Comparison of ENCODE assay signal across 11 cellular contexts in the genomic region with DNA sequence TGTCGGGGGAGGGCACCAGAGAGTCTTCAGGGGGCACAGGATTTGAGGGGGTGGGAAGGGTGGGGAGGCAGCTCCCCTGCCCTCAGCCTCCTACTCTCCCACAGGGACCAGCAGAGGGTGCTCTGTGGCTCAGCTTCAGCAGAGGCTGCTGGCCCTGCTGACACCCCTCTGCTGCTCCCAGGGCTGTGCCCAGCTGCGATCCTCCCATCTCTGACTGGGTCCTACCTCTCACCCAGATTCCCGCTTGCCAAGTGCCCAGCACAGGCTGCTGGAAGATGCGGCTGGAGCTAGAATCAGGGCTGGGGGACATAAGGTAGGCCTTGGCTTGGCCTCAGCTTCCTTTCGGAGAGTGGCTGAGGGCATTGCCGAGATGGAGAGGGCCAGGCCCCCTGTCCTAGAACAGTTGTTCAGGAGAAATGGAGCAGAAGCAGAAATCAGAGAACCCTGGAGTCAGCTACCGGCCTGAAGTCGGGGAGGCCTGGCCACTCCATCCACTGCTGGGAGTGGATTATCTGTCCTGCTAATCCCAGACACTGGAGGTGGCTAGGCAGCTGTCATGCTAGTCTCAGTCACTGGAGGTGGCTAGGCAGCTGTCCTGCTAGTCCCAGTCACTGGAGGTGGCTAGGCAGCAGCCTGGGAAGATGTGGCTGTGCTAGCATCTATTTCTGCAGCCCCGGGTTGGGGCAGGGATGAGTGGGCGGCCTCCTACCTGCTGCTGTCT. TPM values are rescaled to one million over a fixed set of nuclear protein-coding genes. Genes with fewer than 3 reads are reported as not detected.
DNase-seq lines count a peak whose midpoint lies in the region; ATAC-seq and TF ChIP-seq lines count a peak whose summit lies in the region.
"Had no signal": no experiment of that assay in that cellular context is flagged by ENCODE, and none has a peak within 500 bp of the region (broad histone marks: within the 10 kb centered on the region; RNA-seq: fewer than 3 reads in every experiment).

No MANE protein-coding gene starts in this region.

- peaks cover 8% of the 10 kb centered on the region for H3K4me1 Mint-ChIP-seq in endodermal cell

- H3K27ac ChIP-seq in cardiac muscle cell (no peak overlapping the region), left ventricle myocardium inferior (replicated peaks) (no peak overlapping the region), Peyer's patch (no peak overlapping the region), endodermal cell (ENCODE audit: low read depth, low read length) (no peak overlapping the region), upper lobe of right lung (no peak overlapping the region)

- TF ChIP-seq CTCF in cardiac muscle cell (IDR thresholded peaks at IDR 0.05; ENCODE audit: low read depth, low read length) (peak; percentile 13), left ventricle myocardium inferior (IDR thresholded peaks at IDR 0.05; ENCODE audit: borderline replicate concordance) (no peak), Peyer's patch (IDR thresholded peaks at IDR 0.05) (no peak), endodermal cell (conservative IDR thresholded peaks at IDR 0.05) (peak; percentile 77), upper lobe of right lung (IDR thresholded peaks at IDR 0.05) (no peak)

- peaks cover 25% of the 10 kb centered on the region for H3K27me3 Mint-ChIP-seq in endodermal cell (ENCODE audit: insufficient read depth)

- no peaks in the 10 kb centered on the region for H3K4me1 ChIP-seq in cardiac muscle cell (ENCODE audit: low read depth)
- peaks cover 15% of the 10 kb centered on the region for H3K4me1 ChIP-seq in left ventricle myocardium inferior
- peaks cover 0 to 9% (median 0%) of the 10 kb centered on the region in 4 donors for H3K4me1 ChIP-seq in Peyer's patch
- peaks cover 6% of the 10 kb centered on the region for H3K4me1 ChIP-seq in endodermal cell (ENCODE audit: control insufficient read depth, insufficient read depth, low read length)
- H3K4me1 ChIP-seq in upper lobe of right lung, result no peaks in the 10 kb centered on the region

- TF ChIP-seq POLR2A in Peyer's patch (IDR thresholded peaks at IDR 0.05), result no peak

- intact Hi-C loops in left ventricle myocardium inferior (cut with micrococcal nuclease), result no loop called here
- intact Hi-C loops in upper lobe of right lung (cut with DNase I), result no loop called here

- H3K36me3 Mint-ChIP-seq in endodermal cell (ENCODE audit: low read depth), result peaks cover 17% of the 10 kb centered on the region

- WGBS in endodermal cell (ENCODE audit: insufficient coverage in 1 of 2, insufficient read length in 1 of 2), 2 experiments, result 87 to 90% methylated on average over 6 to 10 of the region's 10 CpGs

- ATAC-seq in upper lobe of right lung (no peak), HG02610 (IDR thresholded peaks at IDR 0.05; ENCODE audit: unreplicated experiment) (no peak)

- DNase-seq in cardiac muscle cell (ENCODE audit: low read depth in 1 of 2, low spot score in 1 of 2) (peak in 1 of 2 donors; percentile 29), left ventricle myocardium inferior (no peak), Peyer's patch (peak in 2 of 3 donors; percentile 27 to 33), endodermal cell (peak; percentile 83), upper lobe of right lung (peak; percentile 52), glomerular visceral epithelial cell (ENCODE audit: extremely low spot score) (no peak), NCI-H345 treated with DMSO at 0.1 percent for 48 hours (lab: John Stamatoyannopoulos, UW; ENCODE audit: unreplicated experiment) (no peak)
- DNase-seq: central memory CD4-positive, alpha-beta T cell; NCI-H2081 had no signal

- H3K9ac ChIP-seq in endodermal cell (ENCODE audit: extremely low read depth, low read length, poor library complexity, severe bottlenecking), result no peak overlapping the region

- H3K9me3 Mint-ChIP-seq in endodermal cell, result no peaks in the 10 kb centered on the region

- peaks cover 24% of the 10 kb centered on the region for H3K27me3 ChIP-seq in cardiac muscle cell
- no peaks in the 10 kb centered on the region for H3K27me3 ChIP-seq in left ventricle myocardium inferior (ENCODE audit: low read depth)
- no peaks in the 10 kb centered on the region for H3K27me3 ChIP-seq in Peyer's patch
- H3K27me3 ChIP-seq in endodermal cell (ENCODE audit: control insufficient read depth, insufficient read depth, low read length, poor library complexity, severe bottlenecking), result peaks cover 21% of the 10 kb centered on the region
- no peaks in the 10 kb centered on the region for H3K27me3 ChIP-seq in upper lobe of right lung

- no peak overlapping the region for H3K27ac Mint-ChIP-seq in endodermal cell

- H3K4me3 Mint-ChIP-seq in endodermal cell, result no peak overlapping the region

- H3K4me3 ChIP-seq in cardiac muscle cell, result no peak overlapping the region
- no peak overlapping the region for H3K4me3 ChIP-seq in left ventricle myocardium inferior
- H3K4me3 ChIP-seq in Peyer's patch, result no peak overlapping the region
- no peak overlapping the region for H3K4me3 ChIP-seq in endodermal cell (ENCODE audit: low read length)
- no peak overlapping the region for H3K4me3 ChIP-seq in upper lobe of right lung

- H3K9me3 ChIP-seq in cardiac muscle cell (ENCODE audit: low read depth), result no peaks in the 10 kb centered on the region
- no peaks in the 10 kb centered on the region for H3K9me3 ChIP-seq in left ventricle myocardium inferior (replicated peaks)
- no peaks in the 10 kb centered on the region for H3K9me3 ChIP-seq in Peyer's patch
- H3K9me3 ChIP-seq in endodermal cell (ENCODE audit: control insufficient read depth, low read length), result no peaks in the 10 kb centered on the region
- no peaks in the 10 kb centered on the region for H3K9me3 ChIP-seq in upper lobe of right lung

- H3K36me3 ChIP-seq in cardiac muscle cell (no peaks in the 10 kb centered on the region), left ventricle myocardium inferior (no peaks in the 10 kb centered on the region), Peyer's patch (peaks cover 0 to 3% (median 0%) of the 10 kb centered on the region in 3 donors), endodermal cell (ENCODE audit: control insufficient read depth, insufficient read depth, low read length) (peaks cover 15% of the 10 kb centered on the region), upper lobe of right lung (no peaks in the 10 kb centered on the region)

RNA-seq across cellular contexts. Expression of a gene that starts 3.9 kb away (rescaled TPM):
- total RNA-seq in cardiac muscle cell (0.56 and 0.69 TPM in 2 replicates), left ventricle myocardium inferior (0.41 TPM), Peyer's patch (1 to 10 TPM in 1 of 4 donors, under 1 TPM in 2, not detected in 1; 0.54 to 2.5 (median 0.57) TPM), endodermal cell (1 to 10 TPM; 3.9 to 7.4 TPM), upper lobe of right lung (0.49 TPM)
- 0.39 TPM in 1 of 2 replicates, not detected in the other for polyA plus RNA-seq in cardiac muscle cell
- 6.0 TPM for polyA plus RNA-seq in endodermal cell (2013, experiment 1 of 2)
- 4.7 TPM for polyA plus RNA-seq in endodermal cell (2013, experiment 2 of 2)
- total RNA-seq: pulmonary artery endothelial cell had no signal

RNA-seq across cellular contexts. Expression of a gene that starts 39.7 kb away (rescaled TPM):
- total RNA-seq in cardiac muscle cell (74.1 and 95.1 TPM in 2 replicates), left ventricle myocardium inferior (33.9 TPM), Peyer's patch (100 to 1,000 TPM in 1 of 4 donors, 10 to 100 TPM in 3; 22.3 to 118 (median 83.2) TPM), endodermal cell (10 to 100 TPM; 21.1 to 24.9 TPM), upper lobe of right lung (51.0 TPM)
- 71.9 and 83.9 TPM in 2 replicates for polyA plus RNA-seq in cardiac muscle cell
- polyA plus RNA-seq in endodermal cell (2013, experiment 1 of 2), result 17.6 TPM
- polyA plus RNA-seq in endodermal cell (2013, experiment 2 of 2), result 12.9 TPM

Comparison
In these comparisons a context has a peak if more than half of its experiments do, and no peak if none do; other contexts are left out.
1. CTCF ChIP-seq: peak in cardiac muscle cell (single experiment) and endodermal cell (single experiment); none in left ventricle myocardium inferior (single experiment), Peyer's patch (0 of 6) and upper lobe of right lung (single experiment).
2. DNase-seq: peak in Peyer's patch (2 of 3), endodermal cell (single experiment) and upper lobe of right lung (single experiment); none in left ventricle myocardium inferior (single experiment), glomerular visceral epithelial cell (single experiment) and NCI-H345 treated with DMSO at 0.1 percent for 48 hours (single experiment).